8 cellular contexts compared by ENCODE assay signal in genomic region chr16:28924762-28925385, GRCh38. TPM values are rescaled to one million over a fixed set of nuclear protein-coding genes. Genes with fewer than 3 reads are reported as not detected.
DNase-seq lines count a peak whose midpoint lies in the region; ATAC-seq and TF ChIP-seq lines count a peak whose summit lies in the region.

Gene RABEP2 (minus strand): TSS chr16:28925238. CDS start chr16:28925163, 75 bp downstream.

- DNase-seq in DND-41 = peak; percentile 97
- peak; percentile 70 for DNase-seq in GOT3 (lab: John Stamatoyannopoulos, UW)
- peak; percentile 86 for DNase-seq in LHCN-M2 (ENCODE audit: low read depth)
- DNase-seq in RPMI7951 (ENCODE audit: low read depth) = peak; percentile 82
- peak; percentile 75 to 85 for DNase-seq in fibroblast of lung (ENCODE audit: low read depth in 2 of 2)
- peak; percentile 89 to 100 (median 96) for DNase-seq in naive thymus-derived CD4-positive, alpha-beta T cell
- peak; percentile 97 for DNase-seq in stimulated activated naive B cell treated with anti-CD40 and anti-IgM and Interleukin-4, amounts not matched to agents 10 μg/mL and 1 μg/mL and 100 μg/mL, for 72 hours

- H2AFZ ChIP-seq in DND-41 (ENCODE audit: low read depth, low read length) (peak within 1 kb of the TSS; percentile 93), fibroblast of lung (ENCODE audit: low read length) (peak within 1 kb of the TSS; percentile 76)

- H3K4me1 ChIP-seq in DND-41 (ENCODE audit: insufficient read depth, low read length) (peaks cover 15% of the 10 kb centered on the region), fibroblast of lung (ENCODE audit: control insufficient read depth, extremely low read depth, insufficient read depth, low read length) (no peaks in the 10 kb centered on the region)
- H3K4me1 ChIP-seq in naive thymus-derived CD4-positive, alpha-beta T cell (ENCODE audit: control insufficient read depth in 2 of 2, insufficient read depth in 2 of 2, low read length in 2 of 2) = peaks cover 7 to 8% of the 10 kb centered on the region in 2 donors

- H3K4me1 Mint-ChIP-seq in activated T-helper 17 cell treated with anti-CD3 and anti-CD28 coated beads, Interleukin-2, amount 50 U/mL, for 72 hours = peaks cover 14% of the 10 kb centered on the region
- peaks cover 15 to 24% (median 19%) of the 10 kb centered on the region in 7 donors for H3K4me1 Mint-ChIP-seq in naive thymus-derived CD4-positive, alpha-beta T cell
- H3K4me1 Mint-ChIP-seq in stimulated activated naive B cell treated with anti-CD40 and anti-IgM and Interleukin-4, amounts not matched to agents 10 μg/mL and 1 μg/mL and 100 μg/mL, for 72 hours = peaks cover 28 to 56% of the 10 kb centered on the region in 2 donors

- H3K27ac ChIP-seq in DND-41 (ENCODE audit: low read length) (peak within 1 kb of the TSS; percentile 95), fibroblast of lung (ENCODE audit: insufficient read depth, low read length) (peak within 1 kb of the TSS; percentile 88)
- peak within 1 kb of the TSS; percentile 99 for H3K27ac ChIP-seq in naive thymus-derived CD4-positive, alpha-beta T cell (ENCODE audit: low read depth, low read length)

- H3K36me3 Mint-ChIP-seq in activated T-helper 17 cell treated with anti-CD3 and anti-CD28 coated beads, Interleukin-2, amount 50 U/mL, for 72 hours (ENCODE audit: low read depth) = peaks cover 30% of the 10 kb centered on the region
- peaks cover 0 to 6% (median 3%) of the 10 kb centered on the region in 5 donors for H3K36me3 Mint-ChIP-seq in naive thymus-derived CD4-positive, alpha-beta T cell
- peaks cover 12 to 19% of the 10 kb centered on the region in 2 donors for H3K36me3 Mint-ChIP-seq in stimulated activated naive B cell treated with anti-CD40 and anti-IgM and Interleukin-4, amounts not matched to agents 10 μg/mL and 1 μg/mL and 100 μg/mL, for 72 hours

- intact Hi-C loops in naive thymus-derived CD4-positive, alpha-beta T cell (cut with micrococcal nuclease) = loop anchor here (1.0 to 5.0 kb wide), 10 partner anchors 11 to 103 kb away; partner anchors contain the start of genes SH2B1 (in 2 of the 2), TUFM (in 2 of the 2), ATXN2L (in 1 of the 2) and LAT (in 1 of the 2)

- H3K9ac ChIP-seq in DND-41 (ENCODE audit: low read depth, low read length) (peak within 1 kb of the TSS; percentile 95), fibroblast of lung (ENCODE audit: insufficient read depth, low read length) (peak within 1 kb of the TSS; percentile 92)

- H3K4me2 ChIP-seq in DND-41 (ENCODE audit: insufficient read depth, low read length) (peak within 1 kb of the TSS; percentile 74), fibroblast of lung (ENCODE audit: extremely low read depth, insufficient read depth, low read length) (peak within 1 kb of the TSS; percentile 87)

- H3K36me3 ChIP-seq in DND-41 (ENCODE audit: insufficient read depth, low read length) (peaks cover 4% of the 10 kb centered on the region; the same call in 1 of the 2 replicates), fibroblast of lung (ENCODE audit: control insufficient read depth, insufficient read depth, low read length) (peaks cover 3% of the 10 kb centered on the region)
- peaks cover 0 to 22% (median 0%) of the 10 kb centered on the region in 3 experiments for H3K36me3 ChIP-seq in naive thymus-derived CD4-positive, alpha-beta T cell (ENCODE audit: control insufficient read depth in 2 of 3, insufficient read depth in 3 of 3, low read length in 3 of 3)

- H3K27me3 ChIP-seq in DND-41 (ENCODE audit: insufficient read depth, low read length, poor library complexity) (no peaks in the 10 kb centered on the region), fibroblast of lung (ENCODE audit: control insufficient read depth, insufficient read depth, low read length) (no peaks in the 10 kb centered on the region)
- no peaks in the 10 kb centered on the region for H3K27me3 ChIP-seq in naive thymus-derived CD4-positive, alpha-beta T cell (ENCODE audit: control insufficient read depth in 2 of 2, insufficient read depth in 2 of 2, low read length in 2 of 2)

- H3K79me2 ChIP-seq in DND-41 (ENCODE audit: insufficient read depth, low read length) = no peaks in the 10 kb centered on the region
- H3K79me2 ChIP-seq in fibroblast of lung (ENCODE audit: control insufficient read depth, insufficient read depth, low read length) = no peaks in the 10 kb centered on the region

- H3K27me3 Mint-ChIP-seq in activated T-helper 17 cell treated with anti-CD3 and anti-CD28 coated beads, Interleukin-2, amount 50 U/mL, for 72 hours = no peaks in the 10 kb centered on the region
- H3K27me3 Mint-ChIP-seq in naive thymus-derived CD4-positive, alpha-beta T cell = no peaks in the 10 kb centered on the region
- H3K27me3 Mint-ChIP-seq in stimulated activated naive B cell treated with anti-CD40 and anti-IgM and Interleukin-4, amounts not matched to agents 10 μg/mL and 1 μg/mL and 100 μg/mL, for 72 hours = no peaks in the 10 kb centered on the region

- POLR2A ChIA-PET in naive thymus-derived CD4-positive, alpha-beta T cell (lab: Charles Lee) = interaction anchor here (1.0 to 3.4 kb wide), 14 partner anchors 8 to 106 kb away, joined by 3 to 14 read pairs (median 4); partner anchors contain the start of genes ATXN2L, NFATC2IP and TUFM

- H3K4me3 ChIP-seq in DND-41 (ENCODE audit: low read depth in 1 of 2, low read length in 2 of 2) = peak within 1 kb of the TSS; percentile 42 to 73
- H3K4me3 ChIP-seq in fibroblast of lung (replicated peaks in 1 of 4; ENCODE audit: control extremely low read depth in 1 of 4, insufficient read depth in 1 of 4, low read depth in 3 of 4, low read length in 4 of 4) = peak within 1 kb of the TSS; percentile 69 to 90 (median 78)
- peak within 1 kb of the TSS; percentile 74 for H3K4me3 ChIP-seq in naive thymus-derived CD4-positive, alpha-beta T cell (ENCODE audit: low read length)

- peak within 1 kb of the TSS; percentile 100 for H3K27ac Mint-ChIP-seq in activated T-helper 17 cell treated with anti-CD3 and anti-CD28 coated beads, Interleukin-2, amount 50 U/mL, for 72 hours
- peak within 1 kb of the TSS; percentile 97 to 99 (median 99) for H3K27ac Mint-ChIP-seq in naive thymus-derived CD4-positive, alpha-beta T cell
- H3K27ac Mint-ChIP-seq in stimulated activated naive B cell treated with anti-CD40 and anti-IgM and Interleukin-4, amounts not matched to agents 10 μg/mL and 1 μg/mL and 100 μg/mL, for 72 hours = peak within 1 kb of the TSS; percentile 99

- TF ChIP-seq CTCF in DND-41 (IDR thresholded peaks at IDR 0.05; ENCODE audit: borderline replicate concordance, extremely low read depth, low read length, poor library complexity, severe bottlenecking) = no peak
- no peak for TF ChIP-seq CTCF in fibroblast of lung (conservative IDR thresholded peaks at IDR 0.05 in 1 of 2, IDR thresholded peaks at IDR 0.05 in 1 of 2; ENCODE audit: low read depth in 1 of 2, low read length in 2 of 2)

- CTCF ChIA-PET in naive thymus-derived CD4-positive, alpha-beta T cell (lab: Charles Lee) = interaction anchor here (0.6 to 2.7 kb wide), 3 partner anchors 20 to 1507 kb away, joined by 3 to 11 read pairs (median 5); partner anchors contain the start of gene ATXN2L

- no peaks in the 10 kb centered on the region for H3K9me3 Mint-ChIP-seq in activated T-helper 17 cell treated with anti-CD3 and anti-CD28 coated beads, Interleukin-2, amount 50 U/mL, for 72 hours
- no peaks in the 10 kb centered on the region for H3K9me3 Mint-ChIP-seq in naive thymus-derived CD4-positive, alpha-beta T cell
- no peaks in the 10 kb centered on the region for H3K9me3 Mint-ChIP-seq in stimulated activated naive B cell treated with anti-CD40 and anti-IgM and Interleukin-4, amounts not matched to agents 10 μg/mL and 1 μg/mL and 100 μg/mL, for 72 hours

- peak within 1 kb of the TSS; percentile 100 for H3K4me3 Mint-ChIP-seq in activated T-helper 17 cell treated with anti-CD3 and anti-CD28 coated beads, Interleukin-2, amount 50 U/mL, for 72 hours
- H3K4me3 Mint-ChIP-seq in naive thymus-derived CD4-positive, alpha-beta T cell = peak within 1 kb of the TSS; percentile 89 to 97 (median 94)
- peak within 1 kb of the TSS; percentile 95 to 96 for H3K4me3 Mint-ChIP-seq in stimulated activated naive B cell treated with anti-CD40 and anti-IgM and Interleukin-4, amounts not matched to agents 10 μg/mL and 1 μg/mL and 100 μg/mL, for 72 hours

- ATAC-seq in DND-41 (ENCODE audit: insufficient read depth, low read depth) = peak; percentile 87
- ATAC-seq in activated T-helper 17 cell treated with anti-CD3 and anti-CD28 coated beads, Interleukin-2, amount 50 U/mL, for 72 hours (replicated peaks) = peak; percentile 89
- peak; percentile 89 for ATAC-seq in naive thymus-derived CD4-positive, alpha-beta T cell
- ATAC-seq in stimulated activated naive B cell treated with anti-CD40 and anti-IgM and Interleukin-4, amounts not matched to agents 10 μg/mL and 1 μg/mL and 100 μg/mL, for 72 hours (replicated peaks) = peak; percentile 57 to 68

- H4K20me1 ChIP-seq in DND-41 (ENCODE audit: insufficient read depth, low read length) (peaks cover 2% of the 10 kb centered on the region; the same call in 1 of the 2 replicates), fibroblast of lung (ENCODE audit: control insufficient read depth, extremely low read depth, insufficient read depth, low read length) (no peaks in the 10 kb centered on the region)

- H3K9me3 ChIP-seq in DND-41 (ENCODE audit: insufficient read depth, low read length, severe bottlenecking) = no peaks in the 10 kb centered on the region
- H3K9me3 ChIP-seq in fibroblast of lung (ENCODE audit: control insufficient read depth, insufficient read depth, low read depth, low read length) = no peaks in the 10 kb centered on the region
- no peaks in the 10 kb centered on the region for H3K9me3 ChIP-seq in naive thymus-derived CD4-positive, alpha-beta T cell (ENCODE audit: control insufficient read depth in 2 of 3, low read length in 3 of 3)

RNA-seq across cellular contexts. Expression of gene RABEP2, which starts in this region (rescaled TPM):
- total RNA-seq in LHCN-M2 (2014; rRNA removed) = 50.6 and 72.0 TPM in 2 replicates
- 19.1 TPM for polyA plus RNA-seq in LHCN-M2 (2012)
- 8.1 and 19.2 TPM in 2 replicates for total RNA-seq in RPMI7951 (2014; rRNA removed; shearing (Covaris generic))
- 10 to 100 TPM; 21.5 to 34.1 TPM for total RNA-seq in activated T-helper 17 cell treated with anti-CD3 and anti-CD28 coated beads, Interleukin-2, amount 50 U/mL, for 72 hours
- 17.2 and 22.6 TPM in 2 replicates for total RNA-seq in fibroblast of lung
- 5.9 and 9.0 TPM in 2 replicates for polyA plus RNA-seq in fibroblast of lung
- polyA plus RNA-seq in fibroblast of lung (2012) = 11.7 and 17.3 TPM in 2 replicates
- polyA minus RNA-seq in fibroblast of lung (ENCODE audit: low replicate concordance) = 3.3 and 5.2 TPM in 2 replicates
- 10 to 100 TPM; 19.9 to 30.3 (median 27.3) TPM for total RNA-seq in naive thymus-derived CD4-positive, alpha-beta T cell
- 1 to 10 TPM; 4.4 to 7.5 TPM for polyA plus RNA-seq in naive thymus-derived CD4-positive, alpha-beta T cell

Comparison
In these comparisons a context has a peak if more than half of its experiments do, and no peak if none do; other contexts are left out.
1. Peak in every context shown above with its lines: DNase-seq, ATAC-seq, H3K4me3 ChIP-seq and H3K27ac ChIP-seq.